6 cellular contexts compared by ENCODE assay signal in the genomic region with DNA sequence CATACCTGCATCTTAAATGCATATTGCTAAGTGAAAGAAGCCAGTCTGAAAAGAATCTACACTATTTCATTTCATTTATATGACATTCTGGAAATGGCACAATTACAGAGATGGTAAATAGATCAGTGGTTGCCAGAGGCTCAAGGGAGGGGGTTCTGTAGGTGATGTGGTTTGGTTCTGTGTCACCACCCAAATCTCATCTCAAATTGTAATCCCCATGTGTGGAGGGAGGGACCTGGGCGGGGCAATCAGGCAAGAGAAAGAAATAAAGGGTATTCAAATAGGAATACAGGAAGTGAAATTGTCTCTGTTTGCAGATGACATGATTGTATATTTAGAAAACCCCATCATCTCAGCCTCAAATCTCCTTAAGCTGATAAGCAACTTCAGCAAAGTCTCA. TPM values are rescaled to one million over a fixed set of nuclear protein-coding genes. Genes with fewer than 3 reads are reported as not detected.
DNase-seq lines count a peak whose midpoint lies in the region; ATAC-seq and TF ChIP-seq lines count a peak whose summit lies in the region.
"Not testable (repeated sequence)": the region's sequence is repeated elsewhere in the genome, so short reads cannot be mapped to it uniquely, and the experiment has no call there.
"Had no signal": no experiment of that assay in that cellular context is flagged by ENCODE, and none has a peak within 500 bp of the region (broad histone marks: within the 10 kb centered on the region; RNA-seq: fewer than 3 reads in every experiment).

No MANE protein-coding gene starts in this region.

- ATAC-seq in memory B cell (ENCODE audit: low read depth) = peak; percentile 29

- H3K4me2 ChIP-seq in DOHH2 (ENCODE audit: low read length) = 0 out of 2 replicates have a peak overlapping the region, but pooled peaks have one; percentile 9
- not testable (repeated sequence) for H3K4me2 ChIP-seq in Karpas-422 (ENCODE audit: low read depth, low read length, poor library complexity, severe bottlenecking)
- peak overlapping the region; percentile 3; the same call in 1 of the 2 replicates for H3K4me2 ChIP-seq in OCI-LY3 (ENCODE audit: low read length)

- not testable (repeated sequence) for H3K27ac Mint-ChIP-seq in memory B cell

- H3K4me1 ChIP-seq in DOHH2 (ENCODE audit: control insufficient read depth, low read length); Karpas-422 (ENCODE audit: low read length); OCI-LY3 (ENCODE audit: low read length): not testable (repeated sequence)

- H3K9ac ChIP-seq in Karpas-422 (ENCODE audit: low read length); OCI-LY3 (ENCODE audit: low read length): not testable (repeated sequence)

- H3K4me3 ChIP-seq in DOHH2 (ENCODE audit: low read length); Karpas-422 (ENCODE audit: low read length); OCI-LY3 (ENCODE audit: low read length): not testable (repeated sequence)

- not testable (repeated sequence) for H3K36me3 Mint-ChIP-seq in memory B cell

- DNase-seq in Karpas-422 (peak; percentile 44), MV-4-11 (lab: John Stamatoyannopoulos, UW) (peak; percentile 3)
- DNase-seq in memory B cell (ENCODE audit: low spot score in 2 of 2) = not testable (repeated sequence)

- not testable (repeated sequence) for H3K4me1 Mint-ChIP-seq in memory B cell

- not testable (repeated sequence) for H3K9me2 ChIP-seq in DOHH2 (replicated peaks; ENCODE audit: control insufficient read depth, low read length); Karpas-422 (replicated peaks; ENCODE audit: insufficient read depth, low read length)

- H3K27me3 Mint-ChIP-seq in memory B cell = not testable (repeated sequence)

- H3K9me3 Mint-ChIP-seq in memory B cell = not testable (repeated sequence)

- not testable (repeated sequence) for H2AFZ ChIP-seq in Karpas-422 (ENCODE audit: low read length); OCI-LY3 (ENCODE audit: low read depth, low read length)

- not testable (repeated sequence) for H3K9me3 ChIP-seq in DOHH2 (ENCODE audit: control insufficient read depth, insufficient read depth, low read length); Karpas-422 (ENCODE audit: low read length); OCI-LY3 (ENCODE audit: insufficient read depth, low read length)

- TF ChIP-seq CTCF in DOHH2 (IDR thresholded peaks at IDR 0.05; ENCODE audit: low read depth, low read length, poor library complexity, severe bottlenecking); OCI-LY3 (IDR thresholded peaks at IDR 0.05; ENCODE audit: low read depth, low read length): not testable (repeated sequence)

- not testable (repeated sequence) for H3K36me3 ChIP-seq in DOHH2 (ENCODE audit: control insufficient read depth, low read length); Karpas-422 (ENCODE audit: insufficient read depth, low read length); OCI-LY3 (replicated peaks; ENCODE audit: low read depth, low read length)

- H3K4me3 Mint-ChIP-seq in memory B cell = not testable (repeated sequence)

- not testable (repeated sequence) for H3K27ac ChIP-seq in DOHH2 (ENCODE audit: low read depth, low read length); Karpas-422 (ENCODE audit: low read length); OCI-LY3 (ENCODE audit: low read length)

- H4K20me1 ChIP-seq in DOHH2 (ENCODE audit: control insufficient read depth, insufficient read depth, low read depth, low read length); Karpas-422 (ENCODE audit: insufficient read depth, low read depth, low read length); OCI-LY3 (ENCODE audit: insufficient read depth, low read length): not testable (repeated sequence)

- not testable (repeated sequence) for H3F3A ChIP-seq in DOHH2 (ENCODE audit: control insufficient read depth, insufficient read depth)

- not testable (repeated sequence) for H3K27me3 ChIP-seq in DOHH2 (ENCODE audit: control insufficient read depth, low read length); Karpas-422 (ENCODE audit: low read length); OCI-LY3 (ENCODE audit: low read depth, low read length)

- not testable (repeated sequence) for H3K79me2 ChIP-seq in DOHH2 (ENCODE audit: control insufficient read depth, low read length); Karpas-422 (ENCODE audit: low read length); OCI-LY3 (ENCODE audit: low read length)

RNA-seq across cellular contexts. Expression of gene DENND1B, which starts 53.7 kb away (rescaled TPM):
- 20.9 and 36.0 TPM in 2 replicates for total RNA-seq in Karpas-422 (2014; rRNA removed; shearing (Covaris generic); ENCODE audit: low replicate concordance)
- total RNA-seq: G401 had no signal
